Comparison of ENCODE assay signal across 3 cellular contexts in genomic region chr9:128923493-128923883, GRCh38.
TF ChIP-seq lines count a peak whose summit lies in the region.

No MANE protein-coding gene starts in this region.

TF ChIP-seq in A549, 52 proteins besides CTCF, POLR2A, EP300 and RAD21:
- TF ChIP-seq POLR2AphosphoS2 (conservative IDR thresholded peaks at IDR 0.05; ENCODE audit: low read length) (no peak), FOSL2 (IDR thresholded peaks at IDR 0.05) (no peak), FOSL2 (CRISPR knock-in tag; IDR thresholded peaks at IDR 0.05) (no peak), REST (IDR thresholded peaks at IDR 0.05) (no peak), TFCP2L1 (CRISPR knock-in tag; IDR thresholded peaks at IDR 0.05) (no peak), SMC3 (IDR thresholded peaks at IDR 0.05) (no peak), CEBPB (IDR thresholded peaks at IDR 0.05) (peak; percentile 72 to 93; a peak in 3 of 4 replicates), ZFP36 (IDR thresholded peaks at IDR 0.05; ENCODE audit: borderline replicate concordance, partially characterized antibody) (no peak), NR3C1 (IDR thresholded peaks at IDR 0.05) (no peak)

TF ChIP-seq in Ishikawa, 13 proteins besides CTCF, POLR2A, EP300 and RAD21:
- TF ChIP-seq CEBPB (IDR thresholded peaks at IDR 0.05) (peak; percentile 92), NFIC (IDR thresholded peaks at IDR 0.05) (no peak), CREB1 (IDR thresholded peaks at IDR 0.05; ENCODE audit: low read depth) (no peak), YY1 (IDR thresholded peaks at IDR 0.05; ENCODE audit: low read depth) (no peak)

TF ChIP-seq in H1, 55 proteins besides CTCF, POLR2A, EP300 and RAD21:
- TF ChIP-seq SAP30 (IDR thresholded peaks at IDR 0.05; ENCODE audit: insufficient read depth, insufficient replicate concordance, low read length) (no peak), CEBPB (IDR thresholded peaks at IDR 0.05; ENCODE audit: low read depth, low read length) (peak; percentile 93)
